ENCODE assay signal across 8 cellular contexts in the genomic region with DNA sequence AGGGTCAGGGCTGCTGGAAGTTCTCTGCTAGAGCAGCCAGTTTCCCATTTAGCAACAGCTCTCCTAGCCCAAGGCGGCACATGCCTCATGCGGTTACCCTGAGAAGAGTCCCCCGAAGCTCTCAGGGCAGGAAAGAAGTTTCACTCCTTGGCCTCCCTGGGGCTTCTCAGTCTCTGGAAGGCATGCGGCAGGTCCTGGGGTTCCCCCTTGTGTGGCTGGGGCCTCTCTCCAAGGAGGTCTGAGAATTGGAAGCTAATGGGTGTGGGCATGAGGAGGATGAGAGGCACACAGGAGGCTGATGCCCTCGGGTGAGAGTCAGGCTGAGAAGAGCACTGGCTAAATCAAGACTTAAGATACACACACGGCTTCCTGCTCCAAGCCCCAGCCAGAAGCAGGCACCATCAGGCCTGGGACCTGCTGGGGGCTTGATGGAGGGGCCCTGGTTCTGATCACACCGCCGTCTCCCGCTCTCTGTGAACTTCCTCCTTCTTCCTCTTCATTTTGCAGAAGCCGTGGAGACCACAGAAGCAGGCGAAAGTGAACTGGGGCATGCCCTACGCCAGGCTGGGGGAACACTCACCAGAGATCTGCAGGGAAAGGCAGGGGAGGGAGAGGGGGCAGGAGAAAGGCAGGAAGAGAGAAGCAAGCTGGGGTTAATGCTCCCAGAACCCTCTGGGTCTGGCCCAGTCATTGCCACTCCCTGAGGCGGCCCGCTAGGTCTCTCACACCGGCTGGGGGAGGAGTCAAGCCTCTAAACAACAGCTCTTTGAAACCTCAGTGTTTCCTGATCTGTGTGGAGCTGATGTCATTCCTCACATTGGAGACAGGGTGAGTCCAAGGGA. TPM values are rescaled to one million over a fixed set of nuclear protein-coding genes. Genes with fewer than 3 reads are reported as not detected.
DNase-seq lines count a peak whose midpoint lies in the region; ATAC-seq and TF ChIP-seq lines count a peak whose summit lies in the region.

No MANE protein-coding gene starts in this region.

- H3K4me1 Mint-ChIP-seq in activated CD4-positive, alpha-beta memory T cell treated with anti-CD3 and anti-CD28 coated beads for 36 hours (ENCODE audit: low read depth), result peaks cover 20% of the 10 kb centered on the region
- peaks cover 37 to 43% of the 10 kb centered on the region in 2 donors for H3K4me1 Mint-ChIP-seq in effector memory CD8-positive, alpha-beta T cell (ENCODE audit: low read depth in 2 of 2)
- peaks cover 32 to 41% of the 10 kb centered on the region in 2 donors for H3K4me1 Mint-ChIP-seq in natural killer cell

- peak; percentile 76 for DNase-seq in GM12865 (ENCODE audit: low read depth)
- DNase-seq in NCI-H226, result peak; percentile 97
- DNase-seq in activated CD4-positive, alpha-beta memory T cell treated with anti-CD3 and anti-CD28 coated beads for 36 hours, result peak; percentile 87
- DNase-seq in effector memory CD8-positive, alpha-beta T cell, result peak; percentile 49 to 58 (median 52)
- peak; percentile 44 for DNase-seq in natural killer cell
- DNase-seq in superior temporal gyrus (ENCODE audit: extremely low spot score), result peak; percentile 7

- intact Hi-C loops in activated CD4-positive, alpha-beta memory T cell treated with anti-CD3 and anti-CD28 coated beads for 36 hours (cut with micrococcal nuclease), result loop anchor here (1.0 to 5.0 kb wide), 2 partner anchors 9 to 42 kb away; no protein-coding TSS in a partner anchor
- intact Hi-C loops in natural killer cell (cut with micrococcal nuclease), result no loop called here

- no peaks in the 10 kb centered on the region for H3K36me3 Mint-ChIP-seq in activated CD4-positive, alpha-beta memory T cell treated with anti-CD3 and anti-CD28 coated beads for 36 hours
- peaks cover 9% of the 10 kb centered on the region for H3K36me3 Mint-ChIP-seq in effector memory CD8-positive, alpha-beta T cell (ENCODE audit: insufficient read depth)
- no peaks in the 10 kb centered on the region for H3K36me3 Mint-ChIP-seq in natural killer cell

- H3K4me3 ChIP-seq in GM12865 (ENCODE audit: low read depth, low read length), result peak overlapping the region; percentile 51

- peak; percentile 77 for ATAC-seq in HG02852 (IDR thresholded peaks at IDR 0.05; ENCODE audit: unreplicated experiment)
- ATAC-seq in effector memory CD8-positive, alpha-beta T cell (replicated peaks), result peak; percentile 90
- ATAC-seq in natural killer cell, result peak; percentile 85 to 96 (median 91)
- ATAC-seq in GM18861 (IDR thresholded peaks at IDR 0.05; ENCODE audit: unreplicated experiment), result no peak

- peak overlapping the region; percentile 83 for H3K27ac Mint-ChIP-seq in activated CD4-positive, alpha-beta memory T cell treated with anti-CD3 and anti-CD28 coated beads for 36 hours
- H3K27ac Mint-ChIP-seq in effector memory CD8-positive, alpha-beta T cell, result peak overlapping the region; percentile 97
- peak overlapping the region; percentile 62 to 83 for H3K27ac Mint-ChIP-seq in natural killer cell

- peaks cover 4% of the 10 kb centered on the region for H3K27me3 Mint-ChIP-seq in activated CD4-positive, alpha-beta memory T cell treated with anti-CD3 and anti-CD28 coated beads for 36 hours
- H3K27me3 Mint-ChIP-seq in effector memory CD8-positive, alpha-beta T cell, result no peaks in the 10 kb centered on the region
- peaks cover 8 to 9% of the 10 kb centered on the region in 2 donors for H3K27me3 Mint-ChIP-seq in natural killer cell (ENCODE audit: low read depth in 2 of 2)

- H3K4me3 Mint-ChIP-seq in activated CD4-positive, alpha-beta memory T cell treated with anti-CD3 and anti-CD28 coated beads for 36 hours, result peak overlapping the region; percentile 73
- H3K4me3 Mint-ChIP-seq in effector memory CD8-positive, alpha-beta T cell, result peak overlapping the region; percentile 85 to 87
- peak overlapping the region; percentile 83 for H3K4me3 Mint-ChIP-seq in natural killer cell

- no peaks in the 10 kb centered on the region for H3K9me3 Mint-ChIP-seq in activated CD4-positive, alpha-beta memory T cell treated with anti-CD3 and anti-CD28 coated beads for 36 hours
- H3K9me3 Mint-ChIP-seq in effector memory CD8-positive, alpha-beta T cell, result no peaks in the 10 kb centered on the region
- H3K9me3 Mint-ChIP-seq in natural killer cell, result no peaks in the 10 kb centered on the region

- TF ChIP-seq CTCF in GM12865 (IDR thresholded peaks at IDR 0.05; ENCODE audit: insufficient read depth, low read depth, low read length, missing control alignments) (no peak), natural killer cell (IDR thresholded peaks at IDR 0.05) (no peak)

- CTCF ChIA-PET in activated CD4-positive, alpha-beta memory T cell treated with anti-CD3 and anti-CD28 coated beads for 36 hours (lab: Charles Lee), result interaction anchor here (0.8 to 8.4 kb wide), 11 partner anchors 9 to 1039 kb away, joined by 3 to 51 read pairs (median 4); no protein-coding TSS in a partner anchor

- POLR2A ChIA-PET in activated CD4-positive, alpha-beta memory T cell treated with anti-CD3 and anti-CD28 coated beads for 36 hours (lab: Charles Lee), result interaction anchor here (0.8 to 1.9 kb wide), 6 partner anchors 9 to 16 kb away, joined by 3 to 5 read pairs (median 4); no protein-coding TSS in a partner anchor

RNA-seq across cellular contexts. Expression of a gene that starts 15.1 kb away (rescaled TPM):
- 1 to 10 TPM in 1 of 2 experiments, under 1 TPM in 1; 0.90 to 1.2 TPM for total RNA-seq in activated CD4-positive, alpha-beta memory T cell treated with anti-CD3 and anti-CD28 coated beads for 36 hours
- total RNA-seq in natural killer cell, result under 1 TPM in 2 of 3 donors, not detected in 1; 0.09 to 0.13 TPM

RNA-seq across cellular contexts. Expression of a gene that starts 18.8 kb away (rescaled TPM):
- total RNA-seq in activated CD4-positive, alpha-beta memory T cell treated with anti-CD3 and anti-CD28 coated beads for 36 hours, result 1 to 10 TPM; 2.2 to 2.5 TPM
- total RNA-seq in natural killer cell, result not detected

Comparison
In these comparisons a context has a peak if more than half of its experiments do, and no peak if none do; other contexts are left out.
1. DNase-seq: peak in every context shown above with its lines; median percentile 97 in NCI-H226; 87 in activated CD4-positive, alpha-beta memory T cell treated with anti-CD3 and anti-CD28 coated beads for 36 hours; 76 in GM12865; 52 in effector memory CD8-positive, alpha-beta T cell; 44 in natural killer cell; 7 in superior temporal gyrus.